In the genomic region with DNA sequence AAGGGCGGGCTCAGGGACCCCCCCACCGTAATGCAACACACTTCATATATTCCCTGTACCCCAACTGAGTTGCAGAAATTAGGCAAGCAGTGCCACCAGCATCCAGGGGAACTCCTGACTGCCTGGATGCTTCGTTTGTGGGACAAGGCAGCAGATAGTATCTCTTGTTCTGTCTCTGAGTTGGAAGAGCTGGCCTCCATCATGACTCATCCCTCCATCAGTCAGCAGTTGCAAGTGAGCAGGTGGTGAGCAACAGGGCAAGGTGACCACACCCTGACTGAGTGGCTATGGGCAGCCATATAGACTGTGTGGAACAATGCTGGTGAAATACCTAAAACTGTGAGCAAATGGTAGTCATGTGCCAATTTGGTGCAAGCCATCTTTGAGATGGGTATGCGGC, we compare ENCODE assay signal across 1 cellular context.
TF ChIP-seq lines count a peak whose summit lies in the region.

No MANE protein-coding gene starts in this region.

TF ChIP-seq in K562, 482 proteins besides CTCF, POLR2A, EP300 and RAD21 (continued from another document):
- TF ChIP-seq, protein P1, sequence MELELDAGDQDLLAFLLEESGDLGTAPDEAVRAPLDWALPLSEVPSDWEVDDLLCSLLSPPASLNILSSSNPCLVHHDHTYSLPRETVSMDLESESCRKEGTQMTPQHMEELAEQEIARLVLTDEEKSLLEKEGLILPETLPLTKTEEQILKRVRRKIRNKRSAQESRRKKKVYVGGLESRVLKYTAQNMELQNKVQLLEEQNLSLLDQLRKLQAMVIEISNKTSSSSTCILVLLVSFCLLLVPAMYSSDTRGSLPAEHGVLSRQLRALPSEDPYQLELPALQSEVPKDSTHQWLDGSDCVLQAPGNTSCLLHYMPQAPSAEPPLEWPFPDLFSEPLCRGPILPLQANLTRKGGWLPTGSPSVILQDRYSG (tag; conservative IDR thresholded peaks at IDR 0.05; ENCODE audit: low read depth) = peak; percentile 76; the same call in 1 of the 2 replicates
- 0 out of 4 replicates have a peak, but pooled peaks of 1 of the 2 experiments have one; percentile 57 for TF ChIP-seq TBL1XR1 (IDR thresholded peaks at IDR 0.05; ENCODE audit: low read length in 2 of 2)
- TF ChIP-seq HEY1 (CRISPR knock-in tag; IDR thresholded peaks at IDR 0.05; ENCODE audit: borderline replicate concordance) = peak; percentile 59; the same call in 1 of the 2 replicates
- peak; percentile 66 for TF ChIP-seq FOS (IDR thresholded peaks at IDR 0.05; ENCODE audit: extremely low read depth, insufficient read length)
- peak; percentile 49 for TF ChIP-seq C11orf30 (IDR thresholded peaks at IDR 0.05; ENCODE audit: low read depth)
- TF ChIP-seq, protein P2, sequence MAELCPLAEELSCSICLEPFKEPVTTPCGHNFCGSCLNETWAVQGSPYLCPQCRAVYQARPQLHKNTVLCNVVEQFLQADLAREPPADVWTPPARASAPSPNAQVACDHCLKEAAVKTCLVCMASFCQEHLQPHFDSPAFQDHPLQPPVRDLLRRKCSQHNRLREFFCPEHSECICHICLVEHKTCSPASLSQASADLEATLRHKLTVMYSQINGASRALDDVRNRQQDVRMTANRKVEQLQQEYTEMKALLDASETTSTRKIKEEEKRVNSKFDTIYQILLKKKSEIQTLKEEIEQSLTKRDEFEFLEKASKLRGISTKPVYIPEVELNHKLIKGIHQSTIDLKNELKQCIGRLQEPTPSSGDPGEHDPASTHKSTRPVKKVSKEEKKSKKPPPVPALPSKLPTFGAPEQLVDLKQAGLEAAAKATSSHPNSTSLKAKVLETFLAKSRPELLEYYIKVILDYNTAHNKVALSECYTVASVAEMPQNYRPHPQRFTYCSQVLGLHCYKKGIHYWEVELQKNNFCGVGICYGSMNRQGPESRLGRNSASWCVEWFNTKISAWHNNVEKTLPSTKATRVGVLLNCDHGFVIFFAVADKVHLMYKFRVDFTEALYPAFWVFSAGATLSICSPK (IDR thresholded peaks at IDR 0.05; ENCODE audit: borderline replicate concordance) = no peak
- TF ChIP-seq, protein P3, sequence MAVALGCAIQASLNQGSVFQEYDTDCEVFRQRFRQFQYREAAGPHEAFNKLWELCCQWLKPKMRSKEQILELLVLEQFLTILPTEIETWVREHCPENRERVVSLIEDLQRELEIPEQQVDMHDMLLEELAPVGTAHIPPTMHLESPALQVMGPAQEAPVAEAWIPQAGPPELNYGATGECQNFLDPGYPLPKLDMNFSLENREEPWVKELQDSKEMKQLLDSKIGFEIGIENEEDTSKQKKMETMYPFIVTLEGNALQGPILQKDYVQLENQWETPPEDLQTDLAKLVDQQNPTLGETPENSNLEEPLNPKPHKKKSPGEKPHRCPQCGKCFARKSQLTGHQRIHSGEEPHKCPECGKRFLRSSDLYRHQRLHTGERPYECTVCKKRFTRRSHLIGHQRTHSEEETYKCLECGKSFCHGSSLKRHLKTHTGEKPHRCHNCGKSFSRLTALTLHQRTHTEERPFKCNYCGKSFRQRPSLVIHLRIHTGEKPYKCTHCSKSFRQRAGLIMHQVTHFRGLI (CRISPR knock-in tag; IDR thresholded peaks at IDR 0.05) = no peak
- TF ChIP-seq, protein P4, sequence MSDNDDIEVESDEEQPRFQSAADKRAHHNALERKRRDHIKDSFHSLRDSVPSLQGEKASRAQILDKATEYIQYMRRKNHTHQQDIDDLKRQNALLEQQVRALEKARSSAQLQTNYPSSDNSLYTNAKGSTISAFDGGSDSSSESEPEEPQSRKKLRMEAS (CRISPR knock-in tag; IDR thresholded peaks at IDR 0.05) = peak; percentile 79
- TF ChIP-seq SMAD4 (CRISPR knock-in tag; conservative IDR thresholded peaks at IDR 0.05) = peak; percentile 64; the same call in 1 of the 2 replicates
